ENCODE assay signal across 15 cellular contexts in the genomic region with DNA sequence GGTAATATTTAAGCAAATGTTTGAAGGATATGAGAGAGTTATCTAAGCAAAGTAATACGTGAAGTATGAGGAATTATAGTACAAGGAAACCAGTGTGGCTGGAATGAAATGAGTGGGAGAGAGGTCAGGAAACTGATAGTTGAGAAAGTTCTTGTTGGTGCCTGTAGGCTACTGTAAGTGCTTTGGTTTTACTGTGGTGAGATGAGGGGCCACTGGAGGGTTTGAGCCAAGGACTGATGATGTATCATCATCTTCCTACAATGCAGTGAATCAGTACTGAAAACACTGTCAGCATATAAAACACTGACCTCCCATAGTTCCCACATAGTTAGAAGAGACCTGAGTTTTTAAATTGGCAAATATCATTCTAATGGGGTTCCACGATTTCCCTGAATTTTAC.
A peak's percentile ranks its signal among the peaks of the same experiment; 100 is the strongest.
DNase-seq lines count a peak whose midpoint lies in the region; ATAC-seq and TF ChIP-seq lines count a peak whose summit lies in the region.
"Had no signal": no experiment of that assay in that cellular context is flagged by ENCODE, and none has a peak within 500 bp of the region (broad histone marks: within the 10 kb centered on the region; RNA-seq: fewer than 3 reads in every experiment).

No MANE protein-coding gene starts in this region.

- in situ Hi-C loops in ACHN (cut with HindIII; ENCODE audit: low pct_ligation_motif_present, low pct_unique_long_range_greater_than_20kb, low sequenced_read_pairs), result no loop called here
- in situ Hi-C loops in astrocyte of the cerebellum (cut with HindIII; ENCODE audit: low sequenced_read_pairs), result no loop called here

- no peak overlapping the region for H3K4me3 ChIP-seq in astrocyte of the cerebellum (ENCODE audit: low read depth, low read length)
- H3K4me3 ChIP-seq: A549, lung, Peyer's patch had no signal

- TF ChIP-seq CTCF in astrocyte of the cerebellum (IDR thresholded peaks at IDR 0.05; ENCODE audit: low read depth, low read length, missing control alignments), result no peak

- ATAC-seq in HG02884 (IDR thresholded peaks at IDR 0.05; ENCODE audit: unreplicated experiment), result no peak
- no peak for ATAC-seq in HG03354 (IDR thresholded peaks at IDR 0.05; ENCODE audit: poor library complexity, severe bottlenecking, unreplicated experiment)
- no peak for ATAC-seq in HG02759 (IDR thresholded peaks at IDR 0.05; ENCODE audit: unreplicated experiment)
- ATAC-seq: A549 had no signal

- DNase-seq in ACHN (peak; percentile 11), HK-2 (ENCODE audit: unreplicated experiment) (peak; percentile 53), astrocyte of the cerebellum (ENCODE audit: low read depth) (peak; percentile 59), hepatic stellate cell (ENCODE audit: low spot score) (peak; percentile 5)
- DNase-seq in activated CD4-positive, alpha-beta T cell treated with anti-CD3 and anti-CD28 coated beads for 48 hours, result no peak
- DNase-seq: activated CD4-positive, alpha-beta T cell treated with anti-CD3 and anti-CD28 coated beads, Interleukin-2, amount 50 U/mL, for 48 hours; hypothalamus; KBM-7; NCI-H1436; Peyer's patch had no signal
